9 cellular contexts compared by ENCODE assay signal in the genomic region with DNA sequence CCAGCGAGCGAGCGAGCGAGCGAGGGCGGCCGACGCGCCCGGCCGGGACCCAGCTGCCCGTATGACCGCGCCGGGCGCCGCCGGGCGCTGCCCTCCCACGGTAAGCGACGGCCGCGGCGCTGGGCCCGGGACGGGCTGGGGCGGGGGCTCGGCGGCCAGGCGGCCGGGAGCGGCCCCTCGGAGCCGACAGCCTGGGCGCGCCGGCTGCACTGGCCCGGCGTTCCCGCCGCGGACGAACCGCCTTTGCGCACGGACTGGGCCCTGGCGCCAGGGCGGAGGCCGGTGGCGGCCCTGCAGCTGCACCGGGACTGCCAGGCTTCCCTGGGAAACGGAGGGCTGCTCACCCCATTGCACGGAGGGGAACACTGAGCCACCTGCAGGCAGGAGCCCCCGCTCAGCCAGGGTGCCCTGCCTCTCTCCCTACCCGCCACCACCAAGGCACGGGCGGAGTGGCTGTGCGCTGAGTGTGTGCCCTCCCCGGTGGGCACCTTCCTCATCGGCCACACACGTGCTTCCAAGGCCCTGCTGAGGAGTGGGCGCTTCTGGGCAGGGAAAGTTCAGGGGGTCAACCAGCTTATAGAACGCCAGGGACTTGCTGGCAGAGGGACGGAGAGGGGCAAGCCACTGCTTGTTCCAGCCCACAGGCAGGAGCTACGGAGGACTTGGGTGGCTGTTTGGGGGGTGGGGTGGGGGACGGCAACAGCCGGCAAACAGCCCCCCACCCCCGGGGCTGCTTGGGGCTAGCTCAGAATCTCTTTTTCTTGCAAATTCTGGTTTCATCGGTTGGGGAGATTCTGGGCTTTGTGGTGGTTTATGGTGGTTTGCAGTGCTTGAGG. TPM values are rescaled to one million over a fixed set of nuclear protein-coding genes. Genes with fewer than 3 reads are reported as not detected.
DNase-seq lines count a peak whose midpoint lies in the region; ATAC-seq and TF ChIP-seq lines count a peak whose summit lies in the region.
"Had no signal": no experiment of that assay in that cellular context is flagged by ENCODE, and none has a peak within 500 bp of the region (broad histone marks: within the 10 kb centered on the region; RNA-seq: fewer than 3 reads in every experiment).

No MANE protein-coding gene starts in this region.

- H3K36me3 ChIP-seq in osteoblast (ENCODE audit: insufficient read depth, low read length), result peaks cover 26% of the 10 kb centered on the region

- peaks cover 44% of the 10 kb centered on the region for H4K20me1 ChIP-seq in osteoblast (ENCODE audit: insufficient read depth, low read length)

- H3K4me1 ChIP-seq in osteoblast (ENCODE audit: insufficient read depth, low read length), result peaks cover 29% of the 10 kb centered on the region

- peak overlapping the region; percentile 88 for H3K4me3 Mint-ChIP-seq in activated CD4-positive, alpha-beta memory T cell treated with anti-CD3 and anti-CD28 coated beads for 36 hours

- H3K27ac ChIP-seq in osteoblast (ENCODE audit: low read depth, low read length), result peak overlapping the region; percentile 63
- H3K27ac ChIP-seq: epithelial cell of prostate had no signal

- H3K4me2 ChIP-seq in osteoblast (ENCODE audit: insufficient read depth, low read length), result peak overlapping the region; percentile 94

- CTCF ChIA-PET in activated CD4-positive, alpha-beta memory T cell treated with anti-CD3 and anti-CD28 coated beads for 36 hours (lab: Charles Lee), result interaction anchor here (0.8 to 2.7 kb wide), 8 partner anchors 21 to 379 kb away, joined by 3 to 26 read pairs (median 4); partner anchors contain the start of gene AHCYL1

- peak overlapping the region; percentile 89 for H3K27ac Mint-ChIP-seq in activated CD4-positive, alpha-beta memory T cell treated with anti-CD3 and anti-CD28 coated beads for 36 hours

- H3K79me2 ChIP-seq in osteoblast (ENCODE audit: insufficient read depth, low read length), result peaks cover 52% of the 10 kb centered on the region

- H3K27me3 Mint-ChIP-seq in activated CD4-positive, alpha-beta memory T cell treated with anti-CD3 and anti-CD28 coated beads for 36 hours, result no peaks in the 10 kb centered on the region

- H3K9me3 Mint-ChIP-seq in activated CD4-positive, alpha-beta memory T cell treated with anti-CD3 and anti-CD28 coated beads for 36 hours, result no peaks in the 10 kb centered on the region

- no peak for TF ChIP-seq CTCF in osteoblast (IDR thresholded peaks at IDR 0.05; ENCODE audit: extremely low read depth, low read depth, low read length)

- peaks cover 65% of the 10 kb centered on the region for H3K4me1 Mint-ChIP-seq in activated CD4-positive, alpha-beta memory T cell treated with anti-CD3 and anti-CD28 coated beads for 36 hours (ENCODE audit: low read depth)

- H3K4me3 ChIP-seq in osteoblast (ENCODE audit: insufficient read depth, low read length), result peak overlapping the region; percentile 97

- no peak overlapping the region for H2AFZ ChIP-seq in osteoblast (ENCODE audit: low read length)

- DNase-seq in 8988T (peak; percentile 43), osteoblast (ENCODE audit: insufficient read length, low spot score, missing footprints) (peak; percentile 91), NCI-H2081 treated with DMSO at 0.1 percent for 48 hours (lab: John Stamatoyannopoulos, UW) (no peak)
- peak; percentile 32 for DNase-seq in activated CD4-positive, alpha-beta memory T cell treated with anti-CD3 and anti-CD28 coated beads for 36 hours
- no peak for DNase-seq in stimulated activated CD8-positive, alpha-beta memory T cell treated with anti-CD3 and anti-CD28 coated beads, Interleukin-4, amount 100 ng/mL, for 48 hours

- POLR2A ChIA-PET in activated CD4-positive, alpha-beta memory T cell treated with anti-CD3 and anti-CD28 coated beads for 36 hours (lab: Charles Lee), result interaction anchor here (0.7 to 2.2 kb wide), 7 partner anchors 16 to 134 kb away, joined by 3 to 11 read pairs (median 5); no protein-coding TSS in a partner anchor

- peaks cover 40% of the 10 kb centered on the region for H3K36me3 Mint-ChIP-seq in activated CD4-positive, alpha-beta memory T cell treated with anti-CD3 and anti-CD28 coated beads for 36 hours

- ATAC-seq in GM21381 (IDR thresholded peaks at IDR 0.05; ENCODE audit: unreplicated experiment), result peak; percentile 21
- peak; percentile 24 for ATAC-seq in esophagus mucosa
- ATAC-seq in GM18517 (IDR thresholded peaks at IDR 0.05; ENCODE audit: unreplicated experiment), result no peak

- intact Hi-C loops in activated CD4-positive, alpha-beta memory T cell treated with anti-CD3 and anti-CD28 coated beads for 36 hours (cut with micrococcal nuclease), result loop anchor here (1.0 to 5.0 kb wide), 4 partner anchors 21 to 134 kb away; partner anchors contain the start of gene AHCYL1

- H3K9me3 ChIP-seq in osteoblast (ENCODE audit: low read depth, low read length), result no peaks in the 10 kb centered on the region

- no peaks in the 10 kb centered on the region for H3K27me3 ChIP-seq in osteoblast (ENCODE audit: insufficient read depth, low read length)

RNA-seq across cellular contexts. Expression of gene CSF1, which starts 0.5 kb away (rescaled TPM):
- 100 to 1,000 TPM; 135 to 140 TPM for total RNA-seq in activated CD4-positive, alpha-beta memory T cell treated with anti-CD3 and anti-CD28 coated beads for 36 hours
- 4.6 TPM for total RNA-seq in esophagus mucosa
- total RNA-seq in osteoblast, result 38.0 and 53.9 TPM in 2 replicates

Comparison
In these comparisons a context has a peak if more than half of its experiments do, and no peak if none do; other contexts are left out.
1. DNase-seq: peak in 8988T (single experiment), activated CD4-positive, alpha-beta memory T cell treated with anti-CD3 and anti-CD28 coated beads for 36 hours (single experiment) and osteoblast (single experiment); none in stimulated activated CD8-positive, alpha-beta memory T cell treated with anti-CD3 and anti-CD28 coated beads, Interleukin-4, amount 100 ng/mL, for 48 hours (single experiment) and NCI-H2081 treated with DMSO at 0.1 percent for 48 hours (single experiment).